In the genomic region with DNA sequence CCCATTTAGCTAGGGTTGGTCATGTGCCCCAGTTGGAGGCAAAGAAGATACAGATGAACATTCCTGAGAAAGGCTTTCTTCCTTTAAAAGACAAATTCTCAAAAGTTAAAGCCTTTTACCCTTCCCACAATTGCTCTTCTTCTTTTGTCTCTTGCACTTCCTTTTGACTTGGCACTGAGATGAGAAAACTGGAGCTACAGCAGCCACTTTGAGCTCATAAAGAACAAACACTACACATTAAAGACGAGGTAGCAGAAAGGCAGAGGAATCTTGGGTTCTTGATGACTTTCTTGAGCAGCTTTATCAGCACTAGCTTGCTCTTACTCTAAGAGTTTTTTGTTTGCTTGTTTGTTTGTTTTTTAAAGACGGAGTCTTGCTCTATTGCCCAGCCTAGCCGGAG, we compare ENCODE assay signal across 35 cellular contexts.
"Had no signal": no experiment of that assay in that cellular context is flagged by ENCODE, and none has a peak within 500 bp of the region (broad histone marks: within the 10 kb centered on the region; RNA-seq: fewer than 3 reads in every experiment).

No MANE protein-coding gene starts in this region.

- H3K9me3 ChIP-seq: MG63 had no signal

- H3K36me3 ChIP-seq: MG63 had no signal

- H3K27me3 ChIP-seq: MG63 had no signal

- H3K4me3 ChIP-seq: MG63 had no signal

- DNase-seq: Karpas-422, Kasumi-1, MG63, MM.1S, MV-4-11, NCI-H1048, NCI-H1092, NCI-H1092 treated with DMSO at 0.1 percent for 48 hours, NCI-H1105, NCI-H1105 treated with DMSO at 0.1 percent for 48 hours, NCI-H1417, NCI-H1417 treated with DMSO at 0.1 percent for 48 hours, NCI-H1436, NCI-H1436 treated with DMSO at 0.1 percent for 48 hours, NCI-H146, NCI-H1694, NCI-H1694 treated with DMSO at 0.1 percent for 48 hours, NCI-H187, NCI-H187 treated with DMSO at 0.1 percent for 48 hours, NCI-H1930, NCI-H2029, NCI-H2029 treated with DMSO at 0.1 percent for 48 hours, NCI-H2081, NCI-H2081 treated with DMSO at 0.1 percent for 48 hours, NCI-H2107, NCI-H2171, NCI-H2171 treated with DMSO at 0.1 percent for 48 hours, NCI-H2227 treated with DMSO at 0.1 percent for 48 hours, NCI-H226, NCI-H345, NCI-H446, NCI-H446 treated with DMSO at 0.1 percent for 48 hours, NCI-H510A, NCI-H510A treated with DMSO at 0.1 percent for 48 hours, NCI-H524 had no signal
